In genomic region chr5:79840085-79840990, GRCh38 we compare ENCODE assay signal across 17 cellular contexts.
DNase-seq lines count a peak whose midpoint lies in the region; ATAC-seq, FAIRE-seq and TF ChIP-seq lines count a peak whose summit lies in the region.
"Had no signal": no experiment of that assay in that cellular context is flagged by ENCODE, and none has a peak within 500 bp of the region (broad histone marks: within the 10 kb centered on the region; RNA-seq: fewer than 3 reads in every experiment).

No MANE protein-coding gene starts in this region.

- DNase-seq in left kidney (ENCODE audit: low read depth, low spot score) (peak; percentile 57), putamen (ENCODE audit: low spot score) (peak; percentile 76), RCC 7860 (ENCODE audit: low spot score) (no peak), CD1c-positive myeloid dendritic cell (ENCODE audit: extremely low spot score) (no peak)
- DNase-seq in activated naive CD8-positive, alpha-beta T cell treated with anti-CD3 and anti-CD28 coated beads, Interleukin-2, amount 50 U/mL, for 24 hours, result no peak
- DNase-seq: colonic mucosa; islet precursor cell; mammary epithelial cell; naive thymus-derived CD8-positive, alpha-beta T cell; NCI-H1436; NCI-H2171 treated with DMSO at 0.1 percent for 48 hours; NCI-H69; SK-N-SH had no signal

- no peak for ATAC-seq in activated naive CD8-positive, alpha-beta T cell treated with anti-CD3 and anti-CD28 coated beads, Interleukin-2, amount 50 U/mL, for 24 hours
- ATAC-seq: naive thymus-derived CD8-positive, alpha-beta T cell had no signal

- H3K9me3 Mint-ChIP-seq in brain, result peaks cover 0 to 7% (median 0%) of the 10 kb centered on the region in 5 experiments
- no peaks in the 10 kb centered on the region for H3K9me3 Mint-ChIP-seq in activated naive CD8-positive, alpha-beta T cell treated with anti-CD3 and anti-CD28 coated beads, Interleukin-2, amount 50 U/mL, for 24 hours
- H3K9me3 Mint-ChIP-seq: activated naive CD4-positive, alpha-beta T cell treated with anti-CD3 and anti-CD28 coated beads, Interleukin-2, amount 50 U/mL, for 24 hours; naive thymus-derived CD8-positive, alpha-beta T cell had no signal

- TF ChIP-seq CTCF in HEK293 (tag by site-specific recombination; IDR thresholded peaks at IDR 0.05) (no peak), brain (conservative IDR thresholded peaks at IDR 0.05) (no peak)

- POLR2A ChIA-PET in HEK293 (lab: Yijun Ruan, JAX), result no interaction called here

- H3K9me3 ChIP-seq in HEK293 (ENCODE audit: control insufficient read depth, insufficient read depth, low read depth, low read length), result no peaks in the 10 kb centered on the region
- H3K9me3 ChIP-seq: colonic mucosa, SK-N-SH, thoracic aorta had no signal

- H3K4me3 ChIP-seq in HEK293 (ENCODE audit: low read depth, low read length), result no peak overlapping the region
- H3K4me3 ChIP-seq: colonic mucosa, thoracic aorta had no signal

- H3K4me1 Mint-ChIP-seq in brain, result peaks cover 35% of the 10 kb centered on the region
- peaks cover 3% of the 10 kb centered on the region for H3K4me1 Mint-ChIP-seq in activated naive CD8-positive, alpha-beta T cell treated with anti-CD3 and anti-CD28 coated beads, Interleukin-2, amount 50 U/mL, for 24 hours
- H3K4me1 Mint-ChIP-seq: activated naive CD4-positive, alpha-beta T cell treated with anti-CD3 and anti-CD28 coated beads, Interleukin-2, amount 50 U/mL, for 24 hours; naive thymus-derived CD8-positive, alpha-beta T cell had no signal

- no peak overlapping the region for H3K27ac ChIP-seq in HEK293 (ENCODE audit: extremely low read depth, low read depth, low read length)
- H3K27ac ChIP-seq: colonic mucosa, thoracic aorta had no signal

- CTCF ChIA-PET in HEK293 (lab: Yijun Ruan, JAX), result interaction anchor here (1.5 kb wide), 1 partner anchor 16 kb away, joined by 7 read pairs; no protein-coding TSS in a partner anchor

- no peaks in the 10 kb centered on the region for H3K4me1 ChIP-seq in HEK293 (ENCODE audit: control insufficient read depth, insufficient read depth, low read length)
- H3K4me1 ChIP-seq: colonic mucosa had no signal

- FAIRE-seq in RCC 7860 (lab: Jason Lieb, UNC), result no peak

- peak overlapping the region in 4 of 5 experiments; percentile 22 to 76 (median 38) for H3K27ac Mint-ChIP-seq in brain
- no peak overlapping the region for H3K27ac Mint-ChIP-seq in activated naive CD8-positive, alpha-beta T cell treated with anti-CD3 and anti-CD28 coated beads, Interleukin-2, amount 50 U/mL, for 24 hours
- H3K27ac Mint-ChIP-seq: activated naive CD4-positive, alpha-beta T cell treated with anti-CD3 and anti-CD28 coated beads, Interleukin-2, amount 50 U/mL, for 24 hours had no signal

- no peaks in the 10 kb centered on the region for H3K36me3 ChIP-seq in HEK293 (ENCODE audit: control insufficient read depth in 2 of 2, insufficient read depth in 1 of 2, low read length in 2 of 2)
- H3K36me3 ChIP-seq: colonic mucosa, thoracic aorta had no signal

- no peaks in the 10 kb centered on the region for H3K36me3 Mint-ChIP-seq in brain
- no peaks in the 10 kb centered on the region for H3K36me3 Mint-ChIP-seq in activated naive CD8-positive, alpha-beta T cell treated with anti-CD3 and anti-CD28 coated beads, Interleukin-2, amount 50 U/mL, for 24 hours (ENCODE audit: low read depth)
- H3K36me3 Mint-ChIP-seq: activated naive CD4-positive, alpha-beta T cell treated with anti-CD3 and anti-CD28 coated beads, Interleukin-2, amount 50 U/mL, for 24 hours; naive thymus-derived CD8-positive, alpha-beta T cell had no signal

- H3K4me3 Mint-ChIP-seq in brain, result peak overlapping the region in 1 of 5 experiments; percentile 9
- H3K4me3 Mint-ChIP-seq in activated naive CD8-positive, alpha-beta T cell treated with anti-CD3 and anti-CD28 coated beads, Interleukin-2, amount 50 U/mL, for 24 hours, result no peak overlapping the region
- H3K4me3 Mint-ChIP-seq: activated naive CD4-positive, alpha-beta T cell treated with anti-CD3 and anti-CD28 coated beads, Interleukin-2, amount 50 U/mL, for 24 hours; naive thymus-derived CD8-positive, alpha-beta T cell had no signal

- peaks cover 4% of the 10 kb centered on the region for H3K27me3 Mint-ChIP-seq in brain
- H3K27me3 Mint-ChIP-seq in activated naive CD8-positive, alpha-beta T cell treated with anti-CD3 and anti-CD28 coated beads, Interleukin-2, amount 50 U/mL, for 24 hours, result peaks cover 9% of the 10 kb centered on the region

TF ChIP-seq in HEK293, 187 proteins besides CTCF, POLR2A, EP300 and RAD21:
- 0 out of 2 replicates have a peak, but pooled peaks have one; percentile 17 for TF ChIP-seq ZIC2 (tag by site-specific recombination; IDR thresholded peaks at IDR 0.05)
- no peak for TF ChIP-seq ZNF132 (tag by site-specific recombination; IDR thresholded peaks at IDR 0.05; ENCODE audit: borderline replicate concordance)
- no peak for TF ChIP-seq ZNF239 (tag by site-specific recombination; IDR thresholded peaks at IDR 0.05)
- TF ChIP-seq PRDM10 (tag by site-specific recombination; IDR thresholded peaks at IDR 0.05), result 0 out of 2 replicates have a peak, but pooled peaks have one; percentile 15
- no peak for TF ChIP-seq ZNF701 (tag by site-specific recombination; IDR thresholded peaks at IDR 0.05)
- no peak for TF ChIP-seq ZNF692 (tag by site-specific recombination; IDR thresholded peaks at IDR 0.05)

Comparison
In these comparisons a context has a peak if more than half of its experiments do, and no peak if none do; other contexts are left out.
1. DNase-seq: peak in left kidney (single experiment) and putamen (single experiment); none in RCC 7860 (single experiment), CD1c-positive myeloid dendritic cell (single experiment) and activated naive CD8-positive, alpha-beta T cell treated with anti-CD3 and anti-CD28 coated beads, Interleukin-2, amount 50 U/mL, for 24 hours (single experiment).